In genomic region chr11:34787899-34788298, GRCh38 we compare ENCODE assay signal across 20 cellular contexts.
"Had no signal": no experiment of that assay in that cellular context is flagged by ENCODE, and none has a peak within 500 bp of the region (broad histone marks: within the 10 kb centered on the region; RNA-seq: fewer than 3 reads in every experiment).

No MANE protein-coding gene starts in this region.

- H3K4me3 Mint-ChIP-seq: activated CD4-positive, alpha-beta memory T cell treated with anti-CD3 and anti-CD28 coated beads, Interleukin-2, amount 10 ng/mL, durations not matched to agents 7 days and 5 days; activated CD4-positive, alpha-beta T cell treated with anti-CD3 and anti-CD28 coated beads, Interleukin-2, amount 10 ng/mL, durations not matched to agents 24 days and 14 days; activated naive CD4-positive, alpha-beta T cell treated with anti-CD3 and anti-CD28 coated beads, Interleukin-2, amount 10 ng/mL, durations not matched to agents 7 days and 5 days; nephron progenitor cell; stimulated activated effector memory CD8-positive, alpha-beta T cell treated with anti-CD3 and anti-CD28 coated beads, Interleukin-12 subunit alpha, Interleukin-12 subunit beta, amount 100 ng/mL, for 72 hours; stimulated activated naive CD8-positive, alpha-beta T cell treated with anti-CD3 and anti-CD28 coated beads, Interleukin-15, amount 100 ng/mL, for 72 hours; T-helper 1 cell treated with Interleukin-12 subunit alpha and Interleukin-12 subunit beta and Interleukin-4 antibody, amounts not matched to agents 30 μg/mL and 1 μg/mL, for 36 hours had no signal

- H3K4me1 Mint-ChIP-seq: stimulated activated effector memory CD8-positive, alpha-beta T cell treated with anti-CD3 and anti-CD28 coated beads, Interleukin-12 subunit alpha, Interleukin-12 subunit beta, amount 100 ng/mL, for 72 hours; stimulated activated naive CD8-positive, alpha-beta T cell treated with anti-CD3 and anti-CD28 coated beads, Interleukin-15, amount 100 ng/mL, for 72 hours had no signal

- H3K9me3 Mint-ChIP-seq: activated CD4-positive, alpha-beta memory T cell treated with anti-CD3 and anti-CD28 coated beads, Interleukin-2, amount 10 ng/mL, durations not matched to agents 7 days and 5 days had no signal

- DNase-seq: activated CD4-positive, alpha-beta memory T cell treated with anti-CD3 and anti-CD28 coated beads, Interleukin-2, amount 10 ng/mL, durations not matched to agents 7 days and 5 days; activated CD4-positive, alpha-beta T cell treated with anti-CD3 and anti-CD28 coated beads, Interleukin-2, amount 10 ng/mL, durations not matched to agents 24 days and 14 days; activated CD4-positive, CD25-positive, alpha-beta regulatory T cell; activated effector memory CD4-positive, alpha-beta T cell treated with anti-CD3 and anti-CD28 coated beads, Interleukin-2, amount 50 U/mL, for 16 hours; activated naive CD4-positive, alpha-beta T cell treated with anti-CD3 and anti-CD28 coated beads, Interleukin-2, amount 10 ng/mL, durations not matched to agents 7 days and 5 days; activated T-cell treated with anti-CD3 and anti-CD28 coated beads for 4 hours; effector CD4-positive, alpha-beta T cell; heart right ventricle; lower lobe of right lung; mesendoderm; mucosa of descending colon; nephron progenitor cell; right lobe of liver; small intestine; stimulated activated CD4-positive, alpha-beta T cell treated with anti-CD3 and anti-CD28 coated beads, Interleukin-2, amount 100 ng/mL, for 24 hours; stimulated activated naive CD8-positive, alpha-beta T cell treated with anti-CD3 and anti-CD28 coated beads, Interleukin-15, amount 100 ng/mL, for 72 hours; tibial artery had no signal

- FAIRE-seq: small intestine had no signal

- H3K27ac Mint-ChIP-seq: activated CD4-positive, alpha-beta memory T cell treated with anti-CD3 and anti-CD28 coated beads, Interleukin-2, amount 10 ng/mL, durations not matched to agents 7 days and 5 days; activated CD4-positive, alpha-beta T cell treated with anti-CD3 and anti-CD28 coated beads, Interleukin-2, amount 10 ng/mL, durations not matched to agents 24 days and 14 days; activated naive CD4-positive, alpha-beta T cell treated with anti-CD3 and anti-CD28 coated beads, Interleukin-2, amount 10 ng/mL, durations not matched to agents 7 days and 5 days; nephron progenitor cell; stimulated activated effector memory CD8-positive, alpha-beta T cell treated with anti-CD3 and anti-CD28 coated beads, Interleukin-12 subunit alpha, Interleukin-12 subunit beta, amount 100 ng/mL, for 72 hours; stimulated activated naive CD8-positive, alpha-beta T cell treated with anti-CD3 and anti-CD28 coated beads, Interleukin-15, amount 100 ng/mL, for 72 hours; T-helper 1 cell treated with Interleukin-12 subunit alpha and Interleukin-12 subunit beta and Interleukin-4 antibody, amounts not matched to agents 30 μg/mL and 1 μg/mL, for 36 hours had no signal

- H3K36me3 Mint-ChIP-seq: activated naive CD4-positive, alpha-beta T cell treated with anti-CD3 and anti-CD28 coated beads, Interleukin-2, amount 10 ng/mL, durations not matched to agents 7 days and 5 days; stimulated activated effector memory CD8-positive, alpha-beta T cell treated with anti-CD3 and anti-CD28 coated beads, Interleukin-12 subunit alpha, Interleukin-12 subunit beta, amount 100 ng/mL, for 72 hours had no signal

- H3K4me3 ChIP-seq: gastroesophageal sphincter, heart right ventricle, lower lobe of right lung, mucosa of descending colon, right lobe of liver, tibial artery had no signal
